ENCODE assay signal across 39 cellular contexts in genomic region chr5:131965826-131966415, GRCh38. TPM values are rescaled to one million over a fixed set of nuclear protein-coding genes. Genes with fewer than 3 reads are reported as not detected.
"Had no signal": no experiment of that assay in that cellular context is flagged by ENCODE, and none has a peak within 500 bp of the region (broad histone marks: within the 10 kb centered on the region; RNA-seq: fewer than 3 reads in every experiment).

No MANE protein-coding gene starts in this region.

- H3K27me3 ChIP-seq: body of pancreas, breast epithelium, SJCRH30 had no signal

- H3K4me1 ChIP-seq: body of pancreas, breast epithelium, SJCRH30 had no signal

- H3K9me3 Mint-ChIP-seq: activated CD4-positive, alpha-beta memory T cell treated with anti-CD3 and anti-CD28 coated beads, Interleukin-2, amount 10 ng/mL, durations not matched to agents 7 days and 5 days; activated naive CD4-positive, alpha-beta T cell treated with anti-CD3 and anti-CD28 coated beads, Interleukin-2, amount 50 U/mL, for 24 hours; activated naive CD8-positive, alpha-beta T cell treated with anti-CD3 and anti-CD28 coated beads, Interleukin-2, amount 10 ng/mL, durations not matched to agents 7 days and 5 days; activated T-cell treated with anti-CD3 and anti-CD28 coated beads, Interleukin-2, amount 50 U/mL, for 24 hours; activated T-helper 2 cell treated with anti-CD3 and anti-CD28 coated beads, Interferon-gamma antibody, Interleukin-2, Interleukin-4, amounts not matched to agents 10 μg/mL and 5 μg/mL and 100 μg/mL, durations not matched to agents 14 hours and 24 hours and 36 hours had no signal

- H3K4me1 Mint-ChIP-seq: activated CD4-positive, alpha-beta memory T cell treated with anti-CD3 and anti-CD28 coated beads, Interleukin-2, amount 10 ng/mL, durations not matched to agents 7 days and 5 days; activated naive CD8-positive, alpha-beta T cell treated with anti-CD3 and anti-CD28 coated beads, Interleukin-2, amount 10 ng/mL, durations not matched to agents 7 days and 5 days had no signal

- H3K9me3 ChIP-seq: body of pancreas, breast epithelium, MG63, SJCRH30 had no signal

- H3K27ac ChIP-seq: body of pancreas, breast epithelium, SJCRH30, SK-N-MC, WERI-Rb-1 had no signal

- H3K36me3 ChIP-seq: breast epithelium, MG63, SJCRH30 had no signal

- ATAC-seq: body of pancreas, Panc1 had no signal

- H3K4me3 ChIP-seq: body of pancreas, breast epithelium, MG63, SJCRH30, SK-N-MC had no signal

- H3K27ac Mint-ChIP-seq: activated CD4-positive, alpha-beta memory T cell treated with anti-CD3 and anti-CD28 coated beads, Interleukin-2, amount 10 ng/mL, durations not matched to agents 7 days and 5 days; activated naive CD4-positive, alpha-beta T cell treated with anti-CD3 and anti-CD28 coated beads, Interleukin-2, amount 50 U/mL, for 24 hours; activated naive CD8-positive, alpha-beta T cell treated with anti-CD3 and anti-CD28 coated beads, Interleukin-2, amount 10 ng/mL, durations not matched to agents 7 days and 5 days; activated T-cell treated with anti-CD3 and anti-CD28 coated beads, Interleukin-2, amount 50 U/mL, for 24 hours; activated T-helper 2 cell treated with anti-CD3 and anti-CD28 coated beads, Interferon-gamma antibody, Interleukin-2, Interleukin-4, amounts not matched to agents 10 μg/mL and 5 μg/mL and 100 μg/mL, durations not matched to agents 14 hours and 24 hours and 36 hours had no signal

- H3K4me3 Mint-ChIP-seq: activated CD4-positive, alpha-beta memory T cell treated with anti-CD3 and anti-CD28 coated beads, Interleukin-2, amount 10 ng/mL, durations not matched to agents 7 days and 5 days; activated naive CD4-positive, alpha-beta T cell treated with anti-CD3 and anti-CD28 coated beads, Interleukin-2, amount 50 U/mL, for 24 hours; activated naive CD8-positive, alpha-beta T cell treated with anti-CD3 and anti-CD28 coated beads, Interleukin-2, amount 10 ng/mL, durations not matched to agents 7 days and 5 days; activated T-cell treated with anti-CD3 and anti-CD28 coated beads, Interleukin-2, amount 50 U/mL, for 24 hours had no signal

- H3K27me3 Mint-ChIP-seq: activated CD4-positive, alpha-beta memory T cell treated with anti-CD3 and anti-CD28 coated beads, Interleukin-2, amount 10 ng/mL, durations not matched to agents 7 days and 5 days; activated naive CD4-positive, alpha-beta T cell treated with anti-CD3 and anti-CD28 coated beads, Interleukin-2, amount 50 U/mL, for 24 hours; activated T-cell treated with anti-CD3 and anti-CD28 coated beads, Interleukin-2, amount 50 U/mL, for 24 hours had no signal

- FAIRE-seq: astrocyte had no signal

- DNase-seq: activated CD4-positive, alpha-beta memory T cell treated with anti-CD3 and anti-CD28 coated beads, Interleukin-2, amount 10 ng/mL, durations not matched to agents 7 days and 5 days; activated CD4-positive, alpha-beta T cell treated with anti-CD3 and anti-CD28 coated beads for 1 hour; activated CD4-positive, alpha-beta T cell treated with anti-CD3 and anti-CD28 coated beads for 48 hours; activated CD4-positive, CD25-positive, alpha-beta regulatory T cell; activated gamma-delta T cell; activated naive CD4-positive, alpha-beta T cell treated with Interleukin-2 at 50 U/mL for 16 hours; activated naive CD8-positive, alpha-beta T cell treated with anti-CD3 and anti-CD28 coated beads, Interleukin-2, amount 10 ng/mL, durations not matched to agents 7 days and 5 days; activated T-cell treated with anti-CD3 and anti-CD28 coated beads, Interleukin-2, amount 50 U/mL, for 24 hours; amygdala; body of pancreas; caudate nucleus; Karpas-422; KBM-7; MG63; NCI-H1048; NCI-H1105 treated with DMSO at 0.1 percent for 48 hours; NCI-H1436; NCI-H1694 treated with DMSO at 0.1 percent for 48 hours; NCI-H2029; NCI-H2107; NCI-H226; NCI-H446 treated with DMSO at 0.1 percent for 48 hours; NCI-H524; OCI-M1; SHP77; SJCRH30; T1000; WERI-Rb-1 had no signal

RNA-seq across cellular contexts. Expression of gene MEIKIN, which starts 20.5 kb away (rescaled TPM):
- total RNA-seq: activated T-helper 2 cell treated with anti-CD3 and anti-CD28 coated beads, Interferon-gamma antibody, Interleukin-2, Interleukin-4, amounts not matched to agents 10 μg/mL and 5 μg/mL and 100 μg/mL, durations not matched to agents 14 hours and 24 hours and 36 hours; astrocyte; breast epithelium; cerebellum; RPMI7951; SJCRH30; T-helper 1 cell treated with Interleukin-12 subunit alpha and Interleukin-12 subunit beta and Interleukin-4 antibody, amounts not matched to agents 30 ng/mL and 1 ng/mL, for 36 hours; T-helper 2 cell treated with Interferon-gamma antibody and Interleukin-4, amounts not matched to agents 100 ng/mL and 5 ng/mL, for 36 hours had no signal
- polyA plus RNA-seq: adipose tissue had no signal

RNA-seq across cellular contexts. Expression of gene ACSL6, which starts 45.5 kb away (rescaled TPM):
- total RNA-seq: RPMI7951, SJCRH30 had no signal
